10 cellular contexts compared by ENCODE assay signal in genomic region chr4:78552398-78553396, GRCh38. TPM values are rescaled to one million over a fixed set of nuclear protein-coding genes. Genes with fewer than 3 reads are reported as not detected.
DNase-seq lines count a peak whose midpoint lies in the region; ATAC-seq and TF ChIP-seq lines count a peak whose summit lies in the region.
"Had no signal": no experiment of that assay in that cellular context is flagged by ENCODE, and none has a peak within 500 bp of the region (broad histone marks: within the 10 kb centered on the region; RNA-seq: fewer than 3 reads in every experiment).

No MANE protein-coding gene starts in this region.

- DNase-seq in ACHN (peak; percentile 75), KBM-7 (peak; percentile 21), astrocyte of the spinal cord (ENCODE audit: low read depth, low spot score) (no peak), lower lobe of right lung (peak; percentile 47), nucleus accumbens (lab: John Stamatoyannopoulos, UW) (no peak)
- DNase-seq: NCI-H446, uterus had no signal

- H3K27me3 ChIP-seq in lower lobe of right lung (ENCODE audit: low read depth): no peaks in the 10 kb centered on the region
- H3K27me3 ChIP-seq: uterus had no signal

- peak; percentile 86 to 90 for ATAC-seq in lower lobe of right lung
- ATAC-seq in HG03442 (IDR thresholded peaks at IDR 0.05; ENCODE audit: unreplicated experiment): no peak
- ATAC-seq in HG02763 (IDR thresholded peaks at IDR 0.05; ENCODE audit: unreplicated experiment): no peak
- ATAC-seq in HG03095 (IDR thresholded peaks at IDR 0.05; ENCODE audit: unreplicated experiment): no peak

- peaks cover 8% of the 10 kb centered on the region for H3K36me3 ChIP-seq in lower lobe of right lung
- H3K36me3 ChIP-seq: uterus had no signal

- in situ Hi-C loops in ACHN (cut with HindIII; ENCODE audit: low pct_ligation_motif_present, low pct_unique_long_range_greater_than_20kb, low sequenced_read_pairs): no loop called here
- in situ Hi-C loops in KBM-7 (cut with MboI; ENCODE audit: low pct_unique_long_range_greater_than_20kb, low sequenced_read_pairs): no loop called here
- in situ Hi-C loops in astrocyte of the spinal cord (cut with HindIII; ENCODE audit: low sequenced_read_pairs): no loop called here

- H3K27ac ChIP-seq in lower lobe of right lung: peak overlapping the region; percentile 93
- H3K27ac ChIP-seq: uterus had no signal

- H3K4me1 ChIP-seq in lower lobe of right lung: peaks cover 27% of the 10 kb centered on the region
- H3K4me1 ChIP-seq: uterus had no signal

- H3K4me3 ChIP-seq in astrocyte of the spinal cord (ENCODE audit: low read depth, low read length): peak overlapping the region; percentile 55
- H3K4me3 ChIP-seq in lower lobe of right lung: peak overlapping the region; percentile 69

- TF ChIP-seq CTCF in astrocyte of the spinal cord (IDR thresholded peaks at IDR 0.05; ENCODE audit: low read depth, low read length) (no peak), lower lobe of right lung (IDR thresholded peaks at IDR 0.05) (no peak)

- H3K9me3 ChIP-seq in lower lobe of right lung: no peaks in the 10 kb centered on the region
- H3K9me3 ChIP-seq: uterus had no signal

- intact Hi-C loops in lower lobe of right lung (cut with DNase I): no loop called here

RNA-seq across cellular contexts. Expression of gene ANXA3, which starts 1.1 kb away (rescaled TPM):
- total RNA-seq in lower lobe of right lung: 148 TPM

Comparison
In these comparisons a context has a peak if more than half of its experiments do, and no peak if none do; other contexts are left out.
1. DNase-seq: peak in ACHN (single experiment), KBM-7 (single experiment) and lower lobe of right lung (single experiment); none in astrocyte of the spinal cord (single experiment) and nucleus accumbens (0 of 56).
2. ATAC-seq: peak in lower lobe of right lung (2 of 2); none in HG03442 (single experiment), HG02763 (single experiment) and HG03095 (single experiment).